In genomic region chr1:228109962-228110488, GRCh38 we compare ENCODE assay signal across 6 cellular contexts. TPM values are rescaled to one million over a fixed set of nuclear protein-coding genes. Genes with fewer than 3 reads are reported as not detected.
DNase-seq lines count a peak whose midpoint lies in the region; ATAC-seq and TF ChIP-seq lines count a peak whose summit lies in the region.

No MANE protein-coding gene starts in this region.

- POLR2A ChIA-PET in RWPE1 (lab: Yijun Ruan, JAX; ENCODE audit: low non-redundant PET): interaction anchor here (0.6 to 0.7 kb wide), 2 partner anchors 12 to 13 kb away, joined by 3 read pairs; no protein-coding TSS in a partner anchor

- peak overlapping the region; percentile 91 to 95 (median 92) for H3K27ac Mint-ChIP-seq in immature natural killer cell

- H3K27me3 Mint-ChIP-seq in immature natural killer cell (ENCODE audit: low read depth in 3 of 3): peaks cover 0 to 7% (median 2%) of the 10 kb centered on the region in 3 donors

- no peak for TF ChIP-seq CTCF in GM12865 (IDR thresholded peaks at IDR 0.05; ENCODE audit: insufficient read depth, low read depth, low read length, missing control alignments)
- TF ChIP-seq CTCF in RWPE1 (conservative IDR thresholded peaks at IDR 0.05; ENCODE audit: low read depth): no peak

- CTCF ChIA-PET in RWPE1 (lab: Yijun Ruan, JAX): interaction anchor here (0.6 to 1.0 kb wide), 2 partner anchors 57 to 121 kb away, joined by 3 to 7 read pairs; no protein-coding TSS in a partner anchor

- no peak for ATAC-seq in HG02870 (IDR thresholded peaks at IDR 0.05; ENCODE audit: unreplicated experiment)

- DNase-seq in GM12865 (ENCODE audit: low read depth) (no peak), RWPE1 (ENCODE audit: low spot score) (no peak), immature natural killer cell (no peak), HPDE6-E6E7 (ENCODE audit: extremely low spot score) (no peak)
- DNase-seq in activated CD8-positive, alpha-beta memory T cell treated with anti-CD3 and anti-CD28 coated beads for 24 hours: no peak

- H3K36me3 Mint-ChIP-seq in immature natural killer cell: peaks cover 0 to 5% (median 0%) of the 10 kb centered on the region in 3 donors

- peak overlapping the region; percentile 100 for H3K4me3 ChIP-seq in GM12865 (ENCODE audit: low read depth, low read length)

- peak overlapping the region; percentile 91 to 94 (median 92) for H3K4me3 Mint-ChIP-seq in immature natural killer cell

- H3K9me3 Mint-ChIP-seq in immature natural killer cell: no peaks in the 10 kb centered on the region

- H3K27ac ChIP-seq in RWPE1: peak overlapping the region; percentile 70

- peaks cover 20 to 22% of the 10 kb centered on the region in 2 donors for H3K4me1 Mint-ChIP-seq in immature natural killer cell

RNA-seq across cellular contexts. Expression of gene MRPL55, which starts 0.9 kb away (rescaled TPM):
- polyA plus RNA-seq in immature natural killer cell: 100 to 1,000 TPM; 125 to 230 (median 129) TPM

RNA-seq across cellular contexts. Expression of gene C1orf35, which starts 6.9 kb away (rescaled TPM):
- 10 to 100 TPM in 2 of 3 donors, 1 to 10 TPM in 1; 1.8 to 21.7 (median 16.6) TPM for polyA plus RNA-seq in immature natural killer cell

RNA-seq across cellular contexts. Expression of gene ARF1, which starts 27.5 kb away (rescaled TPM):
- 100 to 1,000 TPM; 533 to 916 (median 674) TPM for polyA plus RNA-seq in immature natural killer cell

RNA-seq across cellular contexts. Expression of gene GUK1, which starts 30.1 kb away (rescaled TPM):
- polyA plus RNA-seq in immature natural killer cell: 100 to 1,000 TPM; 516 to 803 (median 763) TPM

RNA-seq across cellular contexts. Expression of gene GJC2, which starts 39.7 kb away (rescaled TPM):
- not detected for polyA plus RNA-seq in immature natural killer cell
